ENCODE assay signal across 1 cellular context in the genomic region with DNA sequence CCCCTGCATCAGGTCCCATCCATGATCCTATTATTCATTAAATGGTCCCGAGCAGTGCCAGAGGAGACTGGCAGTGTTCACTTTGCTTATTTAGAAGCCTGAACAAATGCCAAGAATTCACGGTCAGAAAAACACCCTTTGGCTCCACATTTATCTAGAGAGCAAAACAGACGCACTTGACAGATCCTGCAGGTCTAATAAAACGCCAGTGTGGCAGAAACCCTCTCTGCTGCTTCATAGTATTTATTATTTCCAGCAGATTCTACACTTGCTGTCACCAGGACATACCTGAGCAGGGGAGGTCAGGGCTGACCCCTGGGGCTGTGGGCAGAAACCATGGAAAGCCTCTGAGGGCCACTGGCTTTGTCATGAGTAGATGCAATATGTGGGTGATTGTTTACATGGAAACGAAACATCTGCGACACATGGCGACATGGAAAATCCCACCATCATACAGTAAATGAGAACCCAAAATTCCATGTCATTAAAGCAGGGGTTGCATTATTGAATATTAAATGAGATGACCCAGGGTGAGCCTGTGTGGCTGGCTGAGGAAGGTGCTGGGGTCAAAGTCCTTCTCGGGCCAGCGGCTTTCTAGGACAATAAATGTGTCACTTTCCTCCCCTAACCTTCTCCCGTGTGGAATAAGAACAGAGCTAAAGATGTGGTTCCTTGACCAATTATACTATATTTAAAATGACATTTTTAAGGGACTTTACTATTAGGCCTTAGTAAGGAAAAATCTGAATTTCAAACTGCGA.
A peak's percentile ranks its signal among the peaks of the same experiment; 100 is the strongest.
TF ChIP-seq lines count a peak whose summit lies in the region.

No MANE protein-coding gene starts in this region.

TF ChIP-seq in SK-N-SH, 30 proteins besides CTCF, POLR2A, EP300 and RAD21 (continued from another document):
- TF ChIP-seq, protein P1, sequence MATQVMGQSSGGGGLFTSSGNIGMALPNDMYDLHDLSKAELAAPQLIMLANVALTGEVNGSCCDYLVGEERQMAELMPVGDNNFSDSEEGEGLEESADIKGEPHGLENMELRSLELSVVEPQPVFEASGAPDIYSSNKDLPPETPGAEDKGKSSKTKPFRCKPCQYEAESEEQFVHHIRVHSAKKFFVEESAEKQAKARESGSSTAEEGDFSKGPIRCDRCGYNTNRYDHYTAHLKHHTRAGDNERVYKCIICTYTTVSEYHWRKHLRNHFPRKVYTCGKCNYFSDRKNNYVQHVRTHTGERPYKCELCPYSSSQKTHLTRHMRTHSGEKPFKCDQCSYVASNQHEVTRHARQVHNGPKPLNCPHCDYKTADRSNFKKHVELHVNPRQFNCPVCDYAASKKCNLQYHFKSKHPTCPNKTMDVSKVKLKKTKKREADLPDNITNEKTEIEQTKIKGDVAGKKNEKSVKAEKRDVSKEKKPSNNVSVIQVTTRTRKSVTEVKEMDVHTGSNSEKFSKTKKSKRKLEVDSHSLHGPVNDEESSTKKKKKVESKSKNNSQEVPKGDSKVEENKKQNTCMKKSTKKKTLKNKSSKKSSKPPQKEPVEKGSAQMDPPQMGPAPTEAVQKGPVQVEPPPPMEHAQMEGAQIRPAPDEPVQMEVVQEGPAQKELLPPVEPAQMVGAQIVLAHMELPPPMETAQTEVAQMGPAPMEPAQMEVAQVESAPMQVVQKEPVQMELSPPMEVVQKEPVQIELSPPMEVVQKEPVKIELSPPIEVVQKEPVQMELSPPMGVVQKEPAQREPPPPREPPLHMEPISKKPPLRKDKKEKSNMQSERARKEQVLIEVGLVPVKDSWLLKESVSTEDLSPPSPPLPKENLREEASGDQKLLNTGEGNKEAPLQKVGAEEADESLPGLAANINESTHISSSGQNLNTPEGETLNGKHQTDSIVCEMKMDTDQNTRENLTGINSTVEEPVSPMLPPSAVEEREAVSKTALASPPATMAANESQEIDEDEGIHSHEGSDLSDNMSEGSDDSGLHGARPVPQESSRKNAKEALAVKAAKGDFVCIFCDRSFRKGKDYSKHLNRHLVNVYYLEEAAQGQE (IDR thresholded peaks at IDR 0.05; ENCODE audit: low read depth, low read length): no peak
- no peak for TF ChIP-seq SIN3A (IDR thresholded peaks at IDR 0.05; ENCODE audit: borderline replicate concordance, low read depth, low read length)
- TF ChIP-seq TCF12 (IDR thresholded peaks at IDR 0.05): no peak
- TF ChIP-seq, protein P2, sequence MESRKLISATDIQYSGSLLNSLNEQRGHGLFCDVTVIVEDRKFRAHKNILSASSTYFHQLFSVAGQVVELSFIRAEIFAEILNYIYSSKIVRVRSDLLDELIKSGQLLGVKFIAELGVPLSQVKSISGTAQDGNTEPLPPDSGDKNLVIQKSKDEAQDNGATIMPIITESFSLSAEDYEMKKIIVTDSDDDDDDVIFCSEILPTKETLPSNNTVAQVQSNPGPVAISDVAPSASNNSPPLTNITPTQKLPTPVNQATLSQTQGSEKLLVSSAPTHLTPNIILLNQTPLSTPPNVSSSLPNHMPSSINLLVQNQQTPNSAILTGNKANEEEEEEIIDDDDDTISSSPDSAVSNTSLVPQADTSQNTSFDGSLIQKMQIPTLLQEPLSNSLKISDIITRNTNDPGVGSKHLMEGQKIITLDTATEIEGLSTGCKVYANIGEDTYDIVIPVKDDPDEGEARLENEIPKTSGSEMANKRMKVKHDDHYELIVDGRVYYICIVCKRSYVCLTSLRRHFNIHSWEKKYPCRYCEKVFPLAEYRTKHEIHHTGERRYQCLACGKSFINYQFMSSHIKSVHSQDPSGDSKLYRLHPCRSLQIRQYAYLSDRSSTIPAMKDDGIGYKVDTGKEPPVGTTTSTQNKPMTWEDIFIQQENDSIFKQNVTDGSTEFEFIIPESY (IDR thresholded peaks at IDR 0.05; ENCODE audit: borderline replicate concordance, low read depth): no peak
- TF ChIP-seq, protein P3, sequence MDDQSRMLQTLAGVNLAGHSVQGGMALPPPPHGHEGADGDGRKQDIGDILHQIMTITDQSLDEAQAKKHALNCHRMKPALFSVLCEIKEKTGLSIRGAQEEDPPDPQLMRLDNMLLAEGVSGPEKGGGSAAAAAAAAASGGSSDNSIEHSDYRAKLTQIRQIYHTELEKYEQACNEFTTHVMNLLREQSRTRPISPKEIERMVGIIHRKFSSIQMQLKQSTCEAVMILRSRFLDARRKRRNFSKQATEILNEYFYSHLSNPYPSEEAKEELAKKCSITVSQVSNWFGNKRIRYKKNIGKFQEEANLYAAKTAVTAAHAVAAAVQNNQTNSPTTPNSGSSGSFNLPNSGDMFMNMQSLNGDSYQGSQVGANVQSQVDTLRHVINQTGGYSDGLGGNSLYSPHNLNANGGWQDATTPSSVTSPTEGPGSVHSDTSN (IDR thresholded peaks at IDR 0.05): no peak
- TF ChIP-seq, protein P4, sequence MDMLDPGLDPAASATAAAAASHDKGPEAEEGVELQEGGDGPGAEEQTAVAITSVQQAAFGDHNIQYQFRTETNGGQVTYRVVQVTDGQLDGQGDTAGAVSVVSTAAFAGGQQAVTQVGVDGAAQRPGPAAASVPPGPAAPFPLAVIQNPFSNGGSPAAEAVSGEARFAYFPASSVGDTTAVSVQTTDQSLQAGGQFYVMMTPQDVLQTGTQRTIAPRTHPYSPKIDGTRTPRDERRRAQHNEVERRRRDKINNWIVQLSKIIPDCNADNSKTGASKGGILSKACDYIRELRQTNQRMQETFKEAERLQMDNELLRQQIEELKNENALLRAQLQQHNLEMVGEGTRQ (IDR thresholded peaks at IDR 0.05; ENCODE audit: borderline replicate concordance, low read depth, low read length): no peak
- TF ChIP-seq SMC3 (IDR thresholded peaks at IDR 0.05; ENCODE audit: low read depth, low read length): no peak
- no peak for TF ChIP-seq NRF1 (IDR thresholded peaks at IDR 0.05; ENCODE audit: low read depth, low read length)
- TF ChIP-seq RCOR1 (IDR thresholded peaks at IDR 0.05; ENCODE audit: low read length): peak; percentile 80
- TF ChIP-seq TEAD4 (IDR thresholded peaks at IDR 0.05; ENCODE audit: borderline replicate concordance, insufficient read depth): no peak
- no peak for TF ChIP-seq EZH2phosphoT487 (IDR thresholded peaks at IDR 0.05; ENCODE audit: borderline replicate concordance, low read depth)
- TF ChIP-seq CHD2 (IDR thresholded peaks at IDR 0.05; ENCODE audit: low read length, partially characterized antibody): no peak
- TF ChIP-seq FOSL2 (IDR thresholded peaks at IDR 0.05; ENCODE audit: borderline replicate concordance, low read depth): no peak
- TF ChIP-seq FOXM1 (IDR thresholded peaks at IDR 0.05; ENCODE audit: low read depth): no peak
- no peak for TF ChIP-seq POLR2AphosphoS5 (IDR thresholded peaks at IDR 0.05; ENCODE audit: low read depth, low read length)
- TF ChIP-seq, protein P5, sequence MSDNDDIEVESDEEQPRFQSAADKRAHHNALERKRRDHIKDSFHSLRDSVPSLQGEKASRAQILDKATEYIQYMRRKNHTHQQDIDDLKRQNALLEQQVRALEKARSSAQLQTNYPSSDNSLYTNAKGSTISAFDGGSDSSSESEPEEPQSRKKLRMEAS (IDR thresholded peaks at IDR 0.05; ENCODE audit: low read depth): no peak
- TF ChIP-seq, protein P6, sequence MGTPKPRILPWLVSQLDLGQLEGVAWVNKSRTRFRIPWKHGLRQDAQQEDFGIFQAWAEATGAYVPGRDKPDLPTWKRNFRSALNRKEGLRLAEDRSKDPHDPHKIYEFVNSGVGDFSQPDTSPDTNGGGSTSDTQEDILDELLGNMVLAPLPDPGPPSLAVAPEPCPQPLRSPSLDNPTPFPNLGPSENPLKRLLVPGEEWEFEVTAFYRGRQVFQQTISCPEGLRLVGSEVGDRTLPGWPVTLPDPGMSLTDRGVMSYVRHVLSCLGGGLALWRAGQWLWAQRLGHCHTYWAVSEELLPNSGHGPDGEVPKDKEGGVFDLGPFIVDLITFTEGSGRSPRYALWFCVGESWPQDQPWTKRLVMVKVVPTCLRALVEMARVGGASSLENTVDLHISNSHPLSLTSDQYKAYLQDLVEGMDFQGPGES (IDR thresholded peaks at IDR 0.05; ENCODE audit: low read depth, low read length): no peak
- no peak for TF ChIP-seq NFIC (IDR thresholded peaks at IDR 0.05; ENCODE audit: borderline replicate concordance)
- TF ChIP-seq YY1 (IDR thresholded peaks at IDR 0.05; ENCODE audit: low read depth): no peak
- TF ChIP-seq, protein P7, sequence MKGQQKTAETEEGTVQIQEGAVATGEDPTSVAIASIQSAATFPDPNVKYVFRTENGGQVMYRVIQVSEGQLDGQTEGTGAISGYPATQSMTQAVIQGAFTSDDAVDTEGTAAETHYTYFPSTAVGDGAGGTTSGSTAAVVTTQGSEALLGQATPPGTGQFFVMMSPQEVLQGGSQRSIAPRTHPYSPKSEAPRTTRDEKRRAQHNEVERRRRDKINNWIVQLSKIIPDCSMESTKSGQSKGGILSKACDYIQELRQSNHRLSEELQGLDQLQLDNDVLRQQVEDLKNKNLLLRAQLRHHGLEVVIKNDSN (IDR thresholded peaks at IDR 0.05; ENCODE audit: borderline replicate concordance, low read depth): no peak
- TF ChIP-seq GATA2 (CRISPR knock-in tag; IDR thresholded peaks at IDR 0.05): peak; percentile 34
- no peak for TF ChIP-seq FOXJ3 (CRISPR knock-in tag; IDR thresholded peaks at IDR 0.05)
TF ChIP-seq in SK-N-SH: peak in this region for 3.
